Comparison of ENCODE assay signal across 2 cellular contexts in the genomic region with DNA sequence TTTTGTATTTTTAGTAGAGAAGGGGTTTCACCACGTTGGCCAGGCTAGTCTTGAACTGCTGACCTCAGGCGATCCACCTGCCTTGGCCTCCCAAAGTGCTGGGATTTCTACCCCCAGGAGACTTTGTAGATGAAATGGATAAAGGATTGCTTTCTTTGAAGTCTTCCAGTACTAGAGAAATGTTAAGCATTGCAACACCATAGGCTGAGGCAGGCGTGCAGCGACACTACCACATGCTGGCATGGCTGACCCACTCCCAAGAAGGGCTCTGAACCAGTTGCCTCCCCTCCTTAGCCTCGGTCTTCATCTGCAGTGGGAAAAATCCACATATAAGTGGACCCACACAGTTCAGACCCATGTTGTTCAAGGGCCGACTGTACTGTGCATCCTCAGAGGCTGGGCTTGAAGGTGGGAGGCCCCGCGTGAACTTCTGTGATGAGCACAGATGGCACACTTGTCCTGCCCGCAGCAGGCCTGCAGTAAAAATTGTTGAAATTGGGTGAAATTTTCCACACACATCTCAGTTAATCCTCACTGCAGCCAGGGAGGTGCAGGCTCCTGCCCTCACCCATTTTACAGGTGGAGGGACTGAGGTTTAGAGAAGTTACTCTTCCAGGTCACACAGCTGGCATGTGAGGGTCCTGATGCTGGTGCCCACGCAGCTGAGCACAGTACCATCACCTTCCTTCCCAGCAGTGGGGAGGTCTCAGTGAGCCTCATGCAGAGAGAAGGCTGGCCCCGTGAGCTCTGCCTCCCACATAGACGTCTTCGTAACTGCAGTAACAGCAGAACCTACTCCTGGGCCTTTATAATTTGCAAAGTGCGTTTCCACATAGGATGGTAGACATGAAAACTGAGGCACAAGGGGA.
TF ChIP-seq lines count a peak whose summit lies in the region.

No MANE protein-coding gene starts in this region.

TF ChIP-seq in IMR-90, 13 proteins besides CTCF, POLR2A, EP300 and RAD21:
- TF ChIP-seq CEBPB (IDR thresholded peaks at IDR 0.05; ENCODE audit: low read depth, low read length) (peak; percentile 23; the same call in 1 of the 2 replicates), RFX5 (IDR thresholded peaks at IDR 0.05; ENCODE audit: low read depth, low read length) (no peak)

TF ChIP-seq in HepG2, 621 proteins besides CTCF, POLR2A, EP300 and RAD21:
- TF ChIP-seq ZNF629 (CRISPR knock-in tag; conservative IDR thresholded peaks at IDR 0.05) (peak; percentile 38; the same call in 1 of the 2 replicates), ZNF34 (CRISPR knock-in tag; IDR thresholded peaks at IDR 0.05; ENCODE audit: borderline replicate concordance) (no peak)
- TF ChIP-seq, protein P1, sequence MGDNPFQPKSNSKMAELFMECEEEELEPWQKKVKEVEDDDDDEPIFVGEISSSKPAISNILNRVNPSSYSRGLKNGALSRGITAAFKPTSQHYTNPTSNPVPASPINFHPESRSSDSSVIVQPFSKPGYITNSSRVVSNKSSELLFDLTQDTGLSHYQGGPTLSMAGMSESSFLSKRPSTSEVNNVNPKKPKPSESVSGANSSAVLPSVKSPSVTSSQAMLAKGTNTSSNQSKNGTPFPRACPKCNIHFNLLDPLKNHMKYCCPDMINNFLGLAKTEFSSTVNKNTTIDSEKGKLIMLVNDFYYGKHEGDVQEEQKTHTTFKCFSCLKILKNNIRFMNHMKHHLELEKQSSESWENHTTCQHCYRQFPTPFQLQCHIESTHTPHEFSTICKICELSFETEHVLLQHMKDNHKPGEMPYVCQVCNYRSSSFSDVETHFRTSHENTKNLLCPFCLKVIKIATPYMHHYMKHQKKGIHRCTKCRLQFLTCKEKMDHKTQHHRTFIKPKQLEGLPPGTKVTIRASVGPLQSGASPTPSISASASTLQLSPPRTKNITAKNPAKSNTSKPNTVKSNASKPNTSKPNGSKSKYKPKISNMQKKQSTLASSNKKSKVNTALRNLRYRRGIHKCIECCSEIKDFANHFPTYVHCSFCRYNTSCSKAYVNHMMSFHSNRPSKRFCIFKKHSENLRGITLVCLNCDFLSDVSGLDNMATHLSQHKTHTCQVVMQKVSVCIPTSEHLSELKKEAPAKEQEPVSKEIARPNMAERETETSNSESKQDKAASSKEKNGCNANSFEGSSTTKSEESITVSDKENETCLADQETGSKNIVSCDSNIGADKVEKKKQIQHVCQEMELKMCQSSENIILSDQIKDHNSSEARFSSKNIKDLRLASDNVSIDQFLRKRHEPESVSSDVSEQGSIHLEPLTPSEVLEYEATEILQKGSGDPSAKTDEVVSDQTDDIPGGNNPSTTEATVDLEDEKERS (CRISPR knock-in tag; IDR thresholded peaks at IDR 0.05) = no peak
- TF ChIP-seq, protein P2, sequence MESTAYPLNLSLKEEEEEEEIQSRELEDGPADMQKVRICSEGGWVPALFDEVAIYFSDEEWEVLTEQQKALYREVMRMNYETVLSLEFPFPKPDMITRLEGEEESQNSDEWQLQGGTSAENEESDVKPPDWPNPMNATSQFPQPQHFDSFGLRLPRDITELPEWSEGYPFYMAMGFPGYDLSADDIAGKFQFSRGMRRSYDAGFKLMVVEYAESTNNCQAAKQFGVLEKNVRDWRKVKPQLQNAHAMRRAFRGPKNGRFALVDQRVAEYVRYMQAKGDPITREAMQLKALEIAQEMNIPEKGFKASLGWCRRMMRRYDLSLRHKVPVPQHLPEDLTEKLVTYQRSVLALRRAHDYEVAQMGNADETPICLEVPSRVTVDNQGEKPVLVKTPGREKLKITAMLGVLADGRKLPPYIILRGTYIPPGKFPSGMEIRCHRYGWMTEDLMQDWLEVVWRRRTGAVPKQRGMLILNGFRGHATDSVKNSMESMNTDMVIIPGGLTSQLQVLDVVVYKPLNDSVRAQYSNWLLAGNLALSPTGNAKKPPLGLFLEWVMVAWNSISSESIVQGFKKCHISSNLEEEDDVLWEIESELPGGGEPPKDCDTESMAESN (CRISPR knock-in tag; conservative IDR thresholded peaks at IDR 0.05) = no peak
TF ChIP-seq in HepG2: peak in this region for 1.
